2 cellular contexts compared by ENCODE assay signal in genomic region chr17:40113961-40114272, GRCh38.
TF ChIP-seq lines count a peak whose summit lies in the region.

No MANE protein-coding gene starts in this region.

TF ChIP-seq in SK-N-SH, 30 proteins besides CTCF, POLR2A, EP300 and RAD21 (continued from another document):
- no peak for TF ChIP-seq USF2 (IDR thresholded peaks at IDR 0.05; ENCODE audit: borderline replicate concordance, low read depth, low read length)
- no peak for TF ChIP-seq FOXM1 (IDR thresholded peaks at IDR 0.05; ENCODE audit: low read depth)
- no peak for TF ChIP-seq MXI1 (IDR thresholded peaks at IDR 0.05; ENCODE audit: low read depth, low read length)
- TF ChIP-seq JUND (IDR thresholded peaks at IDR 0.05): no peak
- no peak for TF ChIP-seq ZBTB33 (IDR thresholded peaks at IDR 0.05; ENCODE audit: borderline replicate concordance, low read depth)
- TF ChIP-seq ELF1 (IDR thresholded peaks at IDR 0.05): no peak
- TF ChIP-seq FOSL2 (IDR thresholded peaks at IDR 0.05; ENCODE audit: borderline replicate concordance, low read depth): no peak
- no peak for TF ChIP-seq USF1 (IDR thresholded peaks at IDR 0.05; ENCODE audit: borderline replicate concordance, low read depth)

TF ChIP-seq in SK-N-SH treated with all-trans-retinoic acid at 6 μM for 48 hours, 23 proteins besides CTCF, POLR2A, EP300 and RAD21 (continued from another document):
- TF ChIP-seq POU6F1 (CRISPR knock-in tag; IDR thresholded peaks at IDR 0.05; ENCODE audit: borderline replicate concordance, low read depth): no peak
